Comparison of ENCODE assay signal across 7 cellular contexts in the genomic region with DNA sequence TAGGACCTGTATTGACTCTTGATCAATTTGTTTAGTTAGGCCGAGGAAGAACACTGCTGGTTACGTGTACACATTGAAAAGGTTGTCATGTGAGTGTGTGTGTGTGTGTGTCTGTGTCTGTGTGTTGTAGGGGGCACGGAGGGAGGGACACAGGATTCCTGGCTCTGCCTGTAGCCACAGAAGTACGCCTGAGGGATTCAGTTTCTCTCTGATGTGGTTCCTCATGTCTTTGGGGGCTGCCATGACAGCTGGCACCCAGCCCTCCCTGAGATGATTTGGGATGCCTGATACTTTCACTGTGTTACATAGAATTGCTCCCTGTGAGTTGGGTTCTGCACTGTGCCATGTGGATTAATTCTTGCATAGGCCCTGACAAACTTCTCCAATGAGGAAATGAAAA.
"Had no signal": no experiment of that assay in that cellular context is flagged by ENCODE, and none has a peak within 500 bp of the region (broad histone marks: within the 10 kb centered on the region; RNA-seq: fewer than 3 reads in every experiment).

No MANE protein-coding gene starts in this region.

- H3K4me2 ChIP-seq: GM23338 had no signal

- H3K4me3 ChIP-seq: GM23338, K562 had no signal

- DNase-seq: H9, HCEC 1CT, KG1 had no signal

- H2AFZ ChIP-seq: GM23338 had no signal

- H3K27ac ChIP-seq: HL-60 had no signal

- ATAC-seq: GM23338, HepG2, K562 had no signal
